23 cellular contexts compared by ENCODE assay signal in the genomic region with DNA sequence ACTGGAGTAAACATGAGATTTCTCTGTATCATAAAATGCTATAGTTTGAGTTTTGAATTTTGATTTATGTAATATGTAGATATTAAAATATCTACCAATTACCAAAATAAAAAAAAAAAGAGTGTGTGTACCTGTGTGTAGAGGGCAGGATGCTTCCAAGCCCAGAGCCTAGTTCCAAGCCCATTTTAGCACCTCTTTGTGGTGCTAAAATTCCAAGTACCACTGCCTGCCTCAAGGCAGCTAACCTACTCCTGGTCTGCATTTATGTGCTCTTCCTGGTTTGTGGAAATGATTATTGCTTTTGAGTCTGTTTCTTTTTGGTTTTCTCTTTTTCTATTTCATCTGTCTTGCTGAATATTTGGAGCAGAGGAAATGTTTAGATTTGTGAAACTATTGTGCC.
"Had no signal": no experiment of that assay in that cellular context is flagged by ENCODE, and none has a peak within 500 bp of the region (broad histone marks: within the 10 kb centered on the region; RNA-seq: fewer than 3 reads in every experiment).

No MANE protein-coding gene starts in this region.

- DNase-seq: IMR-90, Kasumi-1, MM.1S, NCI-H1092 treated with DMSO at 0.1 percent for 48 hours, NCI-H1436, NCI-H187, NCI-H2029, NCI-H2081 treated with DMSO at 0.1 percent for 48 hours, NCI-H2171, NCI-H226, NCI-H446, NCI-H510A, NCI-H524 treated with DMSO at 0.1 percent for 48 hours, NCI-H69, NCI-H774, PC-9, Peyer's patch, SHP77 treated with DMSO at 0.1 percent for 48 hours, SJCRH30 had no signal

- H3K4me1 ChIP-seq: Peyer's patch, SJCRH30 had no signal

- H3K36me3 ChIP-seq: Peyer's patch, SJCRH30 had no signal

- H3K9ac ChIP-seq: KMS-11 had no signal

- H3K27me3 ChIP-seq: Peyer's patch, SJCRH30 had no signal

- H3K9me3 ChIP-seq: SJCRH30 had no signal

- H3K27ac ChIP-seq: KMS-11, PC-9, Peyer's patch, SJCRH30 had no signal

- ATAC-seq: HepG2, Right ventricle myocardium inferior, SK-N-SH treated with all-trans-retinoic acid at 6 μM for 48 hours had no signal

- H3K4me2 ChIP-seq: KMS-11, PC-9 had no signal

- H3K4me3 ChIP-seq: PC-9, Peyer's patch, SJCRH30 had no signal
